8 cellular contexts compared by ENCODE assay signal in genomic region chr11:120324932-120325810, GRCh38. TPM values are rescaled to one million over a fixed set of nuclear protein-coding genes. Genes with fewer than 3 reads are reported as not detected.
DNase-seq lines count a peak whose midpoint lies in the region; ATAC-seq, FAIRE-seq and TF ChIP-seq lines count a peak whose summit lies in the region.

TSS of gene TLCD5 (plus strand) at chr11:120325299. CDS start at chr11:120327442, 2,143 bp downstream.

- peak; percentile 73 for ATAC-seq in HG03066 (IDR thresholded peaks at IDR 0.05; ENCODE audit: low read depth, unreplicated experiment)
- ATAC-seq in left ventricle myocardium superior, result peak; percentile 80
- no peak for ATAC-seq in GM21529 (IDR thresholded peaks at IDR 0.05; ENCODE audit: unreplicated experiment)

- intact Hi-C loops in left ventricle myocardium superior (cut with micrococcal nuclease), result no loop called here
- intact Hi-C loops in posterior cingulate gyrus (cut with DNase I), result no loop called here
- intact Hi-C loops in CD14-positive monocyte (cut with micrococcal nuclease), result no loop called here

- FAIRE-seq in RCC 7860 (lab: Jason Lieb, UNC), result no peak

- peaks cover 0 to 8% (median 5%) of the 10 kb centered on the region in 7 donors for H3K9me3 Mint-ChIP-seq in CD14-positive monocyte

- peaks cover 12% of the 10 kb centered on the region for H3K4me1 Mint-ChIP-seq in CD14-positive monocyte

- H3K27me3 Mint-ChIP-seq in CD14-positive monocyte (ENCODE audit: low read depth in 3 of 3), result peaks cover 77 to 92% (median 90%) of the 10 kb centered on the region in 3 donors

- peak; percentile 83 for DNase-seq in GM03348 (ENCODE audit: low spot score)
- DNase-seq in RCC 7860 (ENCODE audit: low spot score), result peak; percentile 29
- peak in 43 of 56 donors; percentile 26 to 74 (median 57) for DNase-seq in amygdala (lab: John Stamatoyannopoulos, UW)
- DNase-seq in left ventricle myocardium superior, result peak; percentile 79
- peak; percentile 42 to 95 (median 66) for DNase-seq in posterior cingulate gyrus
- DNase-seq in CD14-positive monocyte (ENCODE audit: low spot score), result no peak

- peaks cover 0 to 2% of the 10 kb centered on the region in 2 donors for H3K36me3 Mint-ChIP-seq in CD14-positive monocyte

- H3K27ac Mint-ChIP-seq in CD14-positive monocyte, result no peak within 1 kb of the TSS

- peak within 1 kb of the TSS in 1 of 2 donors; percentile 78 for H3K4me3 Mint-ChIP-seq in CD14-positive monocyte

- no peak for TF ChIP-seq CTCF in CD14-positive monocyte (IDR thresholded peaks at IDR 0.05)

RNA-seq across cellular contexts. Expression of gene TLCD5, which starts in this region (rescaled TPM):
- total RNA-seq in left ventricle myocardium superior, result 9.1 TPM
- not detected for polyA plus RNA-seq in CD14-positive monocyte
